ENCODE assay signal across 8 cellular contexts in genomic region chr16:57999366-57999970, GRCh38. TPM values are rescaled to one million over a fixed set of nuclear protein-coding genes. Genes with fewer than 3 reads are reported as not detected.
A peak's percentile ranks its signal among the peaks of the same experiment; 100 is the strongest.
DNase-seq lines count a peak whose midpoint lies in the region; ATAC-seq and TF ChIP-seq lines count a peak whose summit lies in the region.

No MANE protein-coding gene starts in this region.

- POLR2A ChIA-PET in HEK293 (lab: Yijun Ruan, JAX), result interaction anchor here (1.5 kb wide), 1 partner anchor 130 kb away, joined by 3 read pairs; the partner anchor contains the start of gene CFAP20

- peaks cover 46% of the 10 kb centered on the region for H3K4me1 Mint-ChIP-seq in activated CD4-positive, alpha-beta T cell treated with anti-CD3 and anti-CD28 coated beads, Interleukin-2, amount 10 ng/mL, durations not matched to agents 24 days and 14 days

- H3K9me3 ChIP-seq in BLaER1 (no peaks in the 10 kb centered on the region), HEK293 (ENCODE audit: control insufficient read depth, insufficient read depth, low read depth, low read length) (no peaks in the 10 kb centered on the region), neuron (ENCODE audit: low read length) (no peaks in the 10 kb centered on the region)

- H3K4me3 ChIP-seq in BLaER1, result peak overlapping the region; percentile 75
- peak overlapping the region; percentile 77 for H3K4me3 ChIP-seq in HEK293 (ENCODE audit: low read depth, low read length)
- H3K4me3 ChIP-seq in epithelial cell of proximal tubule (ENCODE audit: low read depth, low read length), result peak overlapping the region; percentile 72
- peak overlapping the region; percentile 66 for H3K4me3 ChIP-seq in neuron (ENCODE audit: low read length)

- H3K36me3 Mint-ChIP-seq in activated CD4-positive, alpha-beta T cell treated with anti-CD3 and anti-CD28 coated beads, Interleukin-2, amount 10 ng/mL, durations not matched to agents 24 days and 14 days (ENCODE audit: low read depth), result peaks cover 40% of the 10 kb centered on the region

- no peaks in the 10 kb centered on the region for H3K9me3 Mint-ChIP-seq in activated CD4-positive, alpha-beta T cell treated with anti-CD3 and anti-CD28 coated beads, Interleukin-2, amount 10 ng/mL, durations not matched to agents 24 days and 14 days

- CTCF ChIA-PET in HEK293 (lab: Yijun Ruan, JAX), result interaction anchor here (0.6 to 3.6 kb wide), 5 partner anchors 11 to 160 kb away, joined by 3 to 22 read pairs (median 4); no protein-coding TSS in a partner anchor

- H3K4me2 ChIP-seq in BLaER1, result peak overlapping the region; percentile 99

- peak overlapping the region; percentile 86 for H3K9ac ChIP-seq in BLaER1

- H3K4me3 Mint-ChIP-seq in activated CD4-positive, alpha-beta T cell treated with anti-CD3 and anti-CD28 coated beads, Interleukin-2, amount 10 ng/mL, durations not matched to agents 24 days and 14 days, result peak overlapping the region; percentile 81

- intact Hi-C loops in activated CD4-positive, alpha-beta T cell treated with anti-CD3 and anti-CD28 coated beads, Interleukin-2, amount 10 ng/mL, durations not matched to agents 24 days and 14 days (cut with micrococcal nuclease), result loop anchor here (1.0 to 5.0 kb wide), 2 partner anchors 192 to 242 kb away; no protein-coding TSS in a partner anchor

- H3K27ac Mint-ChIP-seq in activated CD4-positive, alpha-beta T cell treated with anti-CD3 and anti-CD28 coated beads, Interleukin-2, amount 10 ng/mL, durations not matched to agents 24 days and 14 days, result peak overlapping the region; percentile 87

- H3K4me1 ChIP-seq in BLaER1, result peaks cover 56% of the 10 kb centered on the region
- H3K4me1 ChIP-seq in HEK293 (ENCODE audit: control insufficient read depth, insufficient read depth, low read length), result no peaks in the 10 kb centered on the region
- peaks cover 23% of the 10 kb centered on the region for H3K4me1 ChIP-seq in neuron (ENCODE audit: insufficient read depth, low read length)

- H4K20me1 ChIP-seq in BLaER1, result peaks cover 59% of the 10 kb centered on the region

- H3K27ac ChIP-seq in BLaER1 (peak overlapping the region; percentile 84), HEK293 (ENCODE audit: extremely low read depth, low read depth, low read length) (peak overlapping the region; percentile 27; the same call in 1 of the 2 replicates)

- peak overlapping the region; percentile 44 for H2AFZ ChIP-seq in neuron (ENCODE audit: low read depth, low read length)

- no peaks in the 10 kb centered on the region for H3K27me3 ChIP-seq in BLaER1
- H3K27me3 ChIP-seq in neuron (ENCODE audit: insufficient read depth, low read length), result no peaks in the 10 kb centered on the region

- DNase-seq in activated CD4-positive, alpha-beta T cell treated with anti-CD3 and anti-CD28 coated beads, Interleukin-2, amount 10 ng/mL, durations not matched to agents 24 days and 14 days, result peak; percentile 82
- DNase-seq in epithelial cell of proximal tubule (ENCODE audit: low read depth), result no peak
- no peak for DNase-seq in NCI-H69 (lab: John Stamatoyannopoulos, UW)
- no peak for DNase-seq in NCI-H1930 (lab: John Stamatoyannopoulos, UW)

- H3K36me3 ChIP-seq in BLaER1, result peaks cover 52% of the 10 kb centered on the region
- H3K36me3 ChIP-seq in HEK293 (ENCODE audit: control insufficient read depth in 2 of 2, insufficient read depth in 1 of 2, low read length in 2 of 2), result peaks cover 0 to 52% of the 10 kb centered on the region in 2 experiments; a peak in 1 of 3 replicates
- peaks cover 46% of the 10 kb centered on the region for H3K36me3 ChIP-seq in neuron (ENCODE audit: insufficient read depth, low read length)

- H3K27me3 Mint-ChIP-seq in activated CD4-positive, alpha-beta T cell treated with anti-CD3 and anti-CD28 coated beads, Interleukin-2, amount 10 ng/mL, durations not matched to agents 24 days and 14 days, result no peaks in the 10 kb centered on the region

- TF ChIP-seq CTCF in HEK293 (tag by site-specific recombination; IDR thresholded peaks at IDR 0.05) (no peak), epithelial cell of proximal tubule (conservative IDR thresholded peaks at IDR 0.05; ENCODE audit: low read depth, low read length) (no peak)

- ATAC-seq in GM21367 (IDR thresholded peaks at IDR 0.05; ENCODE audit: unreplicated experiment), result no peak

TF ChIP-seq in HEK293, 187 proteins besides CTCF, POLR2A, EP300 and RAD21:
- 0 out of 2 replicates have a peak, but pooled peaks have one; percentile 26 for TF ChIP-seq SP2 (tag by site-specific recombination; IDR thresholded peaks at IDR 0.05)
- peak; percentile 28; the same call in 1 of the 2 replicates for TF ChIP-seq SCRT2 (tag by site-specific recombination; IDR thresholded peaks at IDR 0.05)
- peak; percentile 52 for TF ChIP-seq ZNF335 (tag by site-specific recombination; conservative IDR thresholded peaks at IDR 0.05)
- peak; percentile 30; the same call in 1 of the 2 replicates for TF ChIP-seq ZNF600 (tag by site-specific recombination; IDR thresholded peaks at IDR 0.05)
- no peak for TF ChIP-seq ZNF133 (tag by site-specific recombination; IDR thresholded peaks at IDR 0.05)
- TF ChIP-seq ZNF391 (tag by site-specific recombination; IDR thresholded peaks at IDR 0.05; ENCODE audit: borderline replicate concordance, low read depth), result no peak
- TF ChIP-seq ZXDB (tag by site-specific recombination; IDR thresholded peaks at IDR 0.05), result no peak

RNA-seq across cellular contexts. Expression of gene ZNF319, which starts 1.0 kb away (rescaled TPM):
- 8.0 and 8.3 TPM in 2 replicates for total RNA-seq in activated CD4-positive, alpha-beta T cell treated with anti-CD3 and anti-CD28 coated beads, Interleukin-2, amount 10 ng/mL, durations not matched to agents 24 days and 14 days
- 3.0 and 9.1 TPM in 2 replicates for total RNA-seq in epithelial cell of proximal tubule

RNA-seq across cellular contexts. Expression of gene USB1, which starts 1.7 kb away (rescaled TPM):
- total RNA-seq in activated CD4-positive, alpha-beta T cell treated with anti-CD3 and anti-CD28 coated beads, Interleukin-2, amount 10 ng/mL, durations not matched to agents 24 days and 14 days, result 50.9 and 54.4 TPM in 2 replicates
- 25.4 and 31.2 TPM in 2 replicates for total RNA-seq in epithelial cell of proximal tubule

RNA-seq across cellular contexts. Expression of gene MMP15, which starts 26.1 kb away (rescaled TPM):
- total RNA-seq in activated CD4-positive, alpha-beta T cell treated with anti-CD3 and anti-CD28 coated beads, Interleukin-2, amount 10 ng/mL, durations not matched to agents 24 days and 14 days, result 0.89 and 1.1 TPM in 2 replicates
- 24.7 and 36.0 TPM in 2 replicates for total RNA-seq in epithelial cell of proximal tubule

RNA-seq across cellular contexts. Expression of gene CNGB1, which starts 28.5 kb away (rescaled TPM):
- total RNA-seq in activated CD4-positive, alpha-beta T cell treated with anti-CD3 and anti-CD28 coated beads, Interleukin-2, amount 10 ng/mL, durations not matched to agents 24 days and 14 days, result not detected in 2 replicates
- under 0.01 and 1.4 TPM in 2 replicates for total RNA-seq in epithelial cell of proximal tubule

Comparison
In these comparisons a context has a peak if more than half of its experiments do, and no peak if none do; other contexts are left out.
1. RNA of gene MMP15, which starts 26.1 kb away (total RNA-seq): 24.7 to 36.0 TPM in epithelial cell of proximal tubule; 0.89 to 1.1 TPM in activated CD4-positive, alpha-beta T cell treated with anti-CD3 and anti-CD28 coated beads, Interleukin-2, amount 10 ng/mL, durations not matched to agents 24 days and 14 days; every median in the first group is over 10 times any median in the second.
2. Peak in every context shown above with its lines, with median percentiles within 50 percentile points of each other: H3K4me3 ChIP-seq.